8 cellular contexts compared by ENCODE assay signal in the genomic region with DNA sequence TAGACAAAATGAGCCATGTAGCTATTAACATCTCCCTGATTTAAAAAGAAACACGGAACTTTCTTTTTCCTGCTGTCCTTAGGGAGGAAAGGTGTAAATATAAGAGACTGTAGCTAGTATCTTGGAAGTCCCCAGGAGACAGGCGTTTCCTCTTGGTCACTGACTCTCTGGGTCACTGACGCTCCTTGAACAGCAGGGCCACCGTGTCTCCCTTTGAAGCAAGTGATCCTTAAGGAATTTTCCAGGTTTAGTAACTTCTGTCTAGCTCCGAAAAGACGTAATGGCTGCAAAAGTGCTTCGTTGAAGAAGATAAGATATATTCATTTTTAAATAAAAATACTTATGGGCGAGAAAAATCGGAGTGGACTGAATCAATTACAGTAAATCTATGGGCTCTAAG. TPM values are rescaled to one million over a fixed set of nuclear protein-coding genes. Genes with fewer than 3 reads are reported as not detected.
A peak's percentile ranks its signal among the peaks of the same experiment; 100 is the strongest.
DNase-seq lines count a peak whose midpoint lies in the region; ATAC-seq and TF ChIP-seq lines count a peak whose summit lies in the region.

No MANE protein-coding gene starts in this region.

- TF ChIP-seq POLR2A in stomach (IDR thresholded peaks at IDR 0.05): no peak

- peak overlapping the region; percentile 73 to 98 (median 90) for H3K4me3 ChIP-seq in stomach

- intact Hi-C loops in stomach (cut with DNase I; ENCODE audit: low total_unique reads): loop anchor here (5.0 kb wide), 1 partner anchor 137 kb away; no protein-coding TSS in a partner anchor

- TF ChIP-seq EP300 in stomach (IDR thresholded peaks at IDR 0.05): no peak

- ATAC-seq in HG03520 (IDR thresholded peaks at IDR 0.05; ENCODE audit: unreplicated experiment): no peak

- DNase-seq in T-helper 2 cell treated with Interferon-gamma antibody and Interleukin-4, amounts not matched to agents 5 μg/mL and 100 μg/mL, for 36 hours (ENCODE audit: low spot score): no peak
- DNase-seq in T-helper 2 cell (no peak), immature natural killer cell (no peak), stomach (no peak), NCI-H1048 (lab: John Stamatoyannopoulos, UW) (no peak), EL (no peak)
- no peak for DNase-seq in activated CD4-positive, alpha-beta memory T cell treated with anti-CD3 and anti-CD28 coated beads, Interleukin-2, amount 10 ng/mL, durations not matched to agents 7 days and 5 days

- no peak overlapping the region for H3K27ac Mint-ChIP-seq in T-helper 2 cell treated with Interferon-gamma antibody and Interleukin-4, amounts not matched to agents 5 μg/mL and 100 μg/mL, for 36 hours
- no peak overlapping the region for H3K27ac Mint-ChIP-seq in activated CD4-positive, alpha-beta memory T cell treated with anti-CD3 and anti-CD28 coated beads, Interleukin-2, amount 10 ng/mL, durations not matched to agents 7 days and 5 days
- H3K27ac Mint-ChIP-seq in immature natural killer cell: peak overlapping the region; percentile 20 to 97 (median 92)

- H3K4me3 Mint-ChIP-seq in T-helper 2 cell treated with Interferon-gamma antibody and Interleukin-4, amounts not matched to agents 5 μg/mL and 100 μg/mL, for 36 hours: peak overlapping the region; percentile 95
- peak overlapping the region; percentile 82 for H3K4me3 Mint-ChIP-seq in activated CD4-positive, alpha-beta memory T cell treated with anti-CD3 and anti-CD28 coated beads, Interleukin-2, amount 10 ng/mL, durations not matched to agents 7 days and 5 days
- peak overlapping the region; percentile 89 to 98 (median 95) for H3K4me3 Mint-ChIP-seq in immature natural killer cell

- H3K4me1 ChIP-seq in stomach: peaks cover 31 to 44% (median 38%) of the 10 kb centered on the region in 4 donors

- WGBS in stomach, 5 donors: 3 to 13% (median 7%) methylated on average over 9 of the region's 9 CpGs

- CTCF ChIA-PET in activated CD4-positive, alpha-beta memory T cell treated with anti-CD3 and anti-CD28 coated beads, Interleukin-2, amount 10 ng/mL, durations not matched to agents 7 days and 5 days (lab: Charles Lee): interaction anchor here (0.6 to 5.5 kb wide), 34 partner anchors 8 to 1527 kb away, joined by 3 to 61 read pairs (median 4); a partner anchor contains a TSS

- H3K4me1 Mint-ChIP-seq in T-helper 2 cell treated with Interferon-gamma antibody and Interleukin-4, amounts not matched to agents 5 μg/mL and 100 μg/mL, for 36 hours (ENCODE audit: low read depth): peaks cover 37% of the 10 kb centered on the region
- peaks cover 60% of the 10 kb centered on the region for H3K4me1 Mint-ChIP-seq in activated CD4-positive, alpha-beta memory T cell treated with anti-CD3 and anti-CD28 coated beads, Interleukin-2, amount 10 ng/mL, durations not matched to agents 7 days and 5 days
- peaks cover 69 to 74% of the 10 kb centered on the region in 2 donors for H3K4me1 Mint-ChIP-seq in immature natural killer cell

- H3K9me3 Mint-ChIP-seq in T-helper 2 cell treated with Interferon-gamma antibody and Interleukin-4, amounts not matched to agents 5 μg/mL and 100 μg/mL, for 36 hours: no peaks in the 10 kb centered on the region
- no peaks in the 10 kb centered on the region for H3K9me3 Mint-ChIP-seq in activated CD4-positive, alpha-beta memory T cell treated with anti-CD3 and anti-CD28 coated beads, Interleukin-2, amount 10 ng/mL, durations not matched to agents 7 days and 5 days
- H3K9me3 Mint-ChIP-seq in immature natural killer cell: no peaks in the 10 kb centered on the region

- no peaks in the 10 kb centered on the region for H3K9me3 ChIP-seq in stomach

- peak overlapping the region in 4 of 5 donors; percentile 88 to 98 (median 94) for H3K27ac ChIP-seq in stomach

- peaks cover 5% of the 10 kb centered on the region for H3K27me3 Mint-ChIP-seq in T-helper 2 cell treated with Interferon-gamma antibody and Interleukin-4, amounts not matched to agents 5 μg/mL and 100 μg/mL, for 36 hours (ENCODE audit: low read depth)
- H3K27me3 Mint-ChIP-seq in activated CD4-positive, alpha-beta memory T cell treated with anti-CD3 and anti-CD28 coated beads, Interleukin-2, amount 10 ng/mL, durations not matched to agents 7 days and 5 days: peaks cover 7% of the 10 kb centered on the region
- peaks cover 2 to 8% (median 5%) of the 10 kb centered on the region in 3 donors for H3K27me3 Mint-ChIP-seq in immature natural killer cell (ENCODE audit: low read depth in 3 of 3)

- H3K36me3 ChIP-seq in stomach: no peaks in the 10 kb centered on the region

- peaks cover 18% of the 10 kb centered on the region for H3K36me3 Mint-ChIP-seq in T-helper 2 cell treated with Interferon-gamma antibody and Interleukin-4, amounts not matched to agents 5 μg/mL and 100 μg/mL, for 36 hours (ENCODE audit: low read depth)
- peaks cover 23% of the 10 kb centered on the region for H3K36me3 Mint-ChIP-seq in activated CD4-positive, alpha-beta memory T cell treated with anti-CD3 and anti-CD28 coated beads, Interleukin-2, amount 10 ng/mL, durations not matched to agents 7 days and 5 days (ENCODE audit: low read depth)
- H3K36me3 Mint-ChIP-seq in immature natural killer cell: no peaks in the 10 kb centered on the region

- TF ChIP-seq CTCF in stomach (IDR thresholded peaks at IDR 0.05): no peak

- POLR2A ChIA-PET in activated CD4-positive, alpha-beta memory T cell treated with anti-CD3 and anti-CD28 coated beads, Interleukin-2, amount 10 ng/mL, durations not matched to agents 7 days and 5 days (lab: Charles Lee): interaction anchor here (0.6 to 6.0 kb wide), 40 partner anchors 8 to 585 kb away, joined by 3 to 86 read pairs (median 4); a partner anchor contains a TSS

- H3K27me3 ChIP-seq in stomach: no peaks in the 10 kb centered on the region

RNA-seq across cellular contexts. Expression of a gene that starts 0.7 kb away (rescaled TPM):
- 100 to 1,000 TPM; 150 to 151 TPM for total RNA-seq in activated CD4-positive, alpha-beta memory T cell treated with anti-CD3 and anti-CD28 coated beads, Interleukin-2, amount 10 ng/mL, durations not matched to agents 7 days and 5 days
- polyA plus RNA-seq in immature natural killer cell (100 to 1,000 TPM in 1 of 3 donors, 10 to 100 TPM in 2; 62.2 to 121 (median 89.0) TPM), stomach (100 to 1,000 TPM; 164 to 322 (median 196) TPM)
- 100 to 1,000 TPM in 3 of 5 donors, 10 to 100 TPM in 2; 25.1 to 890 (median 117) TPM for total RNA-seq in stomach

RNA-seq across cellular contexts. Expression of a gene that starts 20.8 kb away (rescaled TPM):
- total RNA-seq in activated CD4-positive, alpha-beta memory T cell treated with anti-CD3 and anti-CD28 coated beads, Interleukin-2, amount 10 ng/mL, durations not matched to agents 7 days and 5 days: under 1 TPM in 1 of 2 experiments, not detected in 1; 0.13 TPM
- polyA plus RNA-seq in immature natural killer cell (under 1 TPM in 1 of 3 donors, not detected in 2; 0.43 TPM), stomach (under 1 TPM in 2 of 3 donors, not detected in 1; 0.08 to 0.31 TPM)
- total RNA-seq in stomach: 1 to 10 TPM in 2 of 5 donors, under 1 TPM in 1, not detected in 2; 0.45 to 1.3 (median 1.2) TPM

RNA-seq across cellular contexts. Expression of a gene that starts 53.4 kb away (rescaled TPM):
- total RNA-seq in activated CD4-positive, alpha-beta memory T cell treated with anti-CD3 and anti-CD28 coated beads, Interleukin-2, amount 10 ng/mL, durations not matched to agents 7 days and 5 days: 10 to 100 TPM; 45.3 to 48.0 TPM
- polyA plus RNA-seq in immature natural killer cell (100 to 1,000 TPM; 327 to 486 (median 374) TPM), stomach (10 to 100 TPM; 22.0 to 37.9 (median 32.1) TPM)
- 10 to 100 TPM in 4 of 5 donors, 1 to 10 TPM in 1; 3.5 to 40.6 (median 33.5) TPM for total RNA-seq in stomach

Comparison
In these comparisons a context has a peak if more than half of its experiments do, and no peak if none do; other contexts are left out.
1. H3K27ac Mint-ChIP-seq: peak in immature natural killer cell (6 of 6); none in T-helper 2 cell treated with Interferon-gamma antibody and Interleukin-4, amounts not matched to agents 5 μg/mL and 100 μg/mL, for 36 hours (single experiment) and activated CD4-positive, alpha-beta memory T cell treated with anti-CD3 and anti-CD28 coated beads, Interleukin-2, amount 10 ng/mL, durations not matched to agents 7 days and 5 days (single experiment).
2. Peak in every context shown above with its lines, with median percentiles within 50 percentile points of each other: H3K4me3 Mint-ChIP-seq.